ENCODE assay signal across 8 cellular contexts in genomic region chr14:50229646-50230045, GRCh38. TPM values are rescaled to one million over a fixed set of nuclear protein-coding genes. Genes with fewer than 3 reads are reported as not detected.
DNase-seq lines count a peak whose midpoint lies in the region; ATAC-seq, FAIRE-seq and TF ChIP-seq lines count a peak whose summit lies in the region.

No MANE protein-coding gene starts in this region.

- H4K20me1 ChIP-seq in GM12878 (ENCODE audit: control insufficient read depth, insufficient read depth), result no peaks in the 10 kb centered on the region

- TSS peak; percentile 70 for BruUV-seq in GM12878 (replicated peaks; lab: Mats Ljungman, UMichigan)

- peak overlapping the region; percentile 82; the same call in 1 of the 2 replicates for H3K9ac ChIP-seq in GM12878 (ENCODE audit: control insufficient read depth, insufficient read depth, low read length)

- H3K9me3 Mint-ChIP-seq in activated naive CD4-positive, alpha-beta T cell treated with anti-CD3 and anti-CD28 coated beads, Interleukin-2, amount 10 ng/mL, durations not matched to agents 7 days and 5 days, result no peaks in the 10 kb centered on the region

- H3K27me3 Mint-ChIP-seq in activated naive CD4-positive, alpha-beta T cell treated with anti-CD3 and anti-CD28 coated beads, Interleukin-2, amount 10 ng/mL, durations not matched to agents 7 days and 5 days, result peaks cover 5% of the 10 kb centered on the region

- no peaks in the 10 kb centered on the region for H3K27me3 ChIP-seq in GM12878 (replicated peaks in 1 of 2; ENCODE audit: control insufficient read depth in 2 of 2, insufficient read depth in 2 of 2, low read length in 1 of 2)
- H3K27me3 ChIP-seq in lower lobe of right lung (ENCODE audit: low read depth), result no peaks in the 10 kb centered on the region
- no peaks in the 10 kb centered on the region for H3K27me3 ChIP-seq in transverse colon

- H3K27ac ChIP-seq in GM12878 (ENCODE audit: control insufficient read depth, insufficient read depth) (peak overlapping the region; percentile 73), lower lobe of right lung (peak overlapping the region; percentile 97), transverse colon (peak overlapping the region; percentile 94 to 100 (median 100))

- 0% methylated on average over 1 of the region's 1 CpG for WGBS in GM12878 (ENCODE audit: insufficient coverage, insufficient replicate concordance, low lambda C conversion rate, missing lambda C conversion rate)
- 59 to 63% methylated on average over 1 of the region's 1 CpG for WGBS in transverse colon (ENCODE audit: low coverage in 1 of 2), 2 donors

- H3K4me1 ChIP-seq in GM12878 (ENCODE audit: control insufficient read depth, insufficient read depth, low read length) (no peaks in the 10 kb centered on the region; the same call in 1 of the 2 replicates), lower lobe of right lung (peaks cover 54% of the 10 kb centered on the region), transverse colon (peaks cover 28 to 60% (median 33%) of the 10 kb centered on the region in 4 donors)

- H3K9me3 ChIP-seq in GM12878 (replicated peaks; ENCODE audit: control insufficient read depth, insufficient read depth, low read length) (no peaks in the 10 kb centered on the region; the same call in 2 of the 3 replicates), lower lobe of right lung (no peaks in the 10 kb centered on the region), transverse colon (no peaks in the 10 kb centered on the region)

- DNase-seq in activated naive CD4-positive, alpha-beta T cell treated with anti-CD3 and anti-CD28 coated beads, Interleukin-2, amount 10 ng/mL, durations not matched to agents 7 days and 5 days, result no peak
- no peak for DNase-seq in activated naive CD4-positive, alpha-beta T cell treated with Interleukin-2 at 50 U/mL for 16 hours
- DNase-seq in GM12878 (ENCODE audit: low read depth, low spot score) (no peak), lower lobe of right lung (no peak), transverse colon (no peak), NCI-H146 (lab: John Stamatoyannopoulos, UW) (no peak)
- no peak for DNase-seq in stimulated activated CD4-positive, alpha-beta T cell treated with anti-CD3 and anti-CD28 coated beads, Interleukin-1b, Interleukin-23, amount 100 ng/mL, for 48 hours

- TF ChIP-seq RAD21 in GM12878 (IDR thresholded peaks at IDR 0.05; ENCODE audit: insufficient read depth, low read depth, low read length), result no peak

- CTCF ChIA-PET in activated naive CD4-positive, alpha-beta T cell treated with anti-CD3 and anti-CD28 coated beads, Interleukin-2, amount 10 ng/mL, durations not matched to agents 7 days and 5 days (lab: Charles Lee), result no interaction called here
- CTCF ChIA-PET in GM12878 (lab: Yijun Ruan, JAX), result interaction anchor here (1.2 to 1.7 kb wide), 3 partner anchors 78 to 113 kb away, joined by 3 to 4 read pairs (median 3); partner anchors contain the start of gene VCPKMT

- FAIRE-seq in GM12878 (lab: Jason Lieb, UNC), result peak; percentile 23

- SMC1A ChIA-PET in GM12878 (lab: Charles Lee; ENCODE audit: uncharacterized antibody, unreplicated experiment), result interaction anchor here (0.9 to 2.3 kb wide), 7 partner anchors 10 to 143 kb away, joined by 3 to 10 read pairs (median 4); no protein-coding TSS in a partner anchor

- intact Hi-C loops in GM12878 (cut with micrococcal nuclease; ENCODE audit: unreplicated experiment), result loop anchor here (5.0 kb wide), 4 partner anchors 112 to 593 kb away; partner anchors contain the start of genes MAP4K5 and VCPKMT
- intact Hi-C loops in lower lobe of right lung (cut with DNase I), result no loop called here
- intact Hi-C loops in transverse colon (cut with DNase I; ENCODE audit: low total_unique reads), result no loop called here

- TF ChIP-seq EP300 in GM12878 (IDR thresholded peaks at IDR 0.05; ENCODE audit: borderline replicate concordance in 1 of 2, control insufficient read depth in 1 of 2, low read depth in 2 of 2, low read length in 2 of 2) (no peak), transverse colon (IDR thresholded peaks at IDR 0.05; ENCODE audit: low read depth) (no peak)

- H3K79me2 ChIP-seq in GM12878 (ENCODE audit: control insufficient read depth, insufficient read depth, low read length), result peaks cover 44% of the 10 kb centered on the region

- H2AFZ ChIP-seq in GM12878 (ENCODE audit: control insufficient read depth, low read depth, low read length), result no peak overlapping the region

- RAD21 ChIA-PET in GM12878 (lab: Charles Lee; ENCODE audit: unreplicated experiment), result no interaction called here

- H3K4me2 ChIP-seq in GM12878 (ENCODE audit: control insufficient read depth, insufficient read depth), result peak overlapping the region; percentile 70

- TF ChIP-seq POLR2A in GM12878 (IDR thresholded peaks at IDR 0.05; ENCODE audit: low read depth, low read length) (no peak), transverse colon (IDR thresholded peaks at IDR 0.05) (no peak)

- POLR2A ChIA-PET in GM12878 (lab: Charles Lee), result interaction anchor here (0.5 to 0.7 kb wide), 2 partner anchors 9 to 22 kb away, joined by 3 to 13 read pairs; no protein-coding TSS in a partner anchor

- in situ Hi-C loops in GM12878 (cut with MboI) (no loop called here), transverse colon (cut with MboI; ENCODE audit: low pct_ligation_motif_present in 1 of 4, low pct_unique_long_range_greater_than_20kb in 1 of 4, low sequenced_read_pairs in 3 of 4) (no loop called here)

- no peak for ATAC-seq in GM12878
- ATAC-seq in lower lobe of right lung, result no peak
- no peak for ATAC-seq in GM19035 (IDR thresholded peaks at IDR 0.05; ENCODE audit: unreplicated experiment)

- peak overlapping the region; percentile 73 for H3K4me3 Mint-ChIP-seq in activated naive CD4-positive, alpha-beta T cell treated with anti-CD3 and anti-CD28 coated beads, Interleukin-2, amount 10 ng/mL, durations not matched to agents 7 days and 5 days

- H3K27ac Mint-ChIP-seq in activated naive CD4-positive, alpha-beta T cell treated with anti-CD3 and anti-CD28 coated beads, Interleukin-2, amount 10 ng/mL, durations not matched to agents 7 days and 5 days, result peak overlapping the region; percentile 61

- H3K36me3 Mint-ChIP-seq in activated naive CD4-positive, alpha-beta T cell treated with anti-CD3 and anti-CD28 coated beads, Interleukin-2, amount 10 ng/mL, durations not matched to agents 7 days and 5 days, result peaks cover 15% of the 10 kb centered on the region

- H3K36me3 ChIP-seq in GM12878 (ENCODE audit: control insufficient read depth in 2 of 2, insufficient read depth in 2 of 2, low read length in 1 of 2), result no peaks in the 10 kb centered on the region
- no peaks in the 10 kb centered on the region for H3K36me3 ChIP-seq in lower lobe of right lung
- no peaks in the 10 kb centered on the region for H3K36me3 ChIP-seq in transverse colon

- H3K4me3 ChIP-seq in GM12878, result peak overlapping the region; percentile 70
- peak overlapping the region; percentile 79 for H3K4me3 ChIP-seq in lower lobe of right lung
- peak overlapping the region in 3 of 4 donors; percentile 80 to 97 (median 88) for H3K4me3 ChIP-seq in transverse colon

- TF ChIP-seq CTCF in GM12878 (IDR thresholded peaks at IDR 0.05 in 2 of 3, conservative IDR thresholded peaks at IDR 0.05 in 1 of 3; ENCODE audit: control insufficient read depth in 2 of 3, extremely low read depth in 1 of 3, insufficient read depth in 1 of 3, low read depth in 3 of 3, low read length in 3 of 3) (no peak), lower lobe of right lung (IDR thresholded peaks at IDR 0.05) (no peak), transverse colon (IDR thresholded peaks at IDR 0.05) (no peak)

- peaks cover 50% of the 10 kb centered on the region for H3K4me1 Mint-ChIP-seq in activated naive CD4-positive, alpha-beta T cell treated with anti-CD3 and anti-CD28 coated beads, Interleukin-2, amount 10 ng/mL, durations not matched to agents 7 days and 5 days

TF ChIP-seq in GM12878, 131 proteins besides CTCF, POLR2A, EP300 and RAD21:
- TF ChIP-seq MTA2 (IDR thresholded peaks at IDR 0.05; ENCODE audit: low read depth) (peak; percentile 48; the same call in 1 of the 2 replicates), CBFB (IDR thresholded peaks at IDR 0.05; ENCODE audit: low read depth) (no peak)

RNA-seq across cellular contexts. Expression of gene SOS2, which starts 1.7 kb away (rescaled TPM):
- total RNA-seq in GM12878 (2013; cell fraction: nucleolus; rRNA removed), result 65.1 and 66.0 TPM in 2 replicates
- 8.1 and 8.9 TPM in 2 replicates for total RNA-seq in GM12878 (2014; rRNA removed)
- 16.8 and 17.0 TPM in 2 replicates for total RNA-seq in GM12878 (2014; rRNA removed; fragmentation: Illumina TruSeq; extraction: Trizol)
- 12.7 and 13.3 TPM in 2 replicates for total RNA-seq in GM12878 (2021)
- 4.2 TPM for polyA plus RNA-seq in GM12878 (2011; ENCODE audit: low read depth)
- polyA plus RNA-seq in GM12878 (2011; rRNA removed), result 16.7 and 22.2 TPM in 2 replicates
- 6.8 and 7.7 TPM in 2 replicates for polyA plus RNA-seq in GM12878 (2011; cell fraction: cytosol; rRNA removed)
- polyA plus RNA-seq in GM12878 (2011; cell fraction: nucleus; rRNA removed), result 8.7 and 10.0 TPM in 2 replicates
- polyA plus RNA-seq in GM12878 (2012), result 6.8 and 9.5 TPM in 2 replicates
- 14.8 and 19.5 TPM in 2 replicates for polyA plus RNA-seq in GM12878 (2014; fragmentation: Illumina TruSeq; extraction: Trizol)
- 1 to 10 TPM; 2.9 to 4.1 TPM for polyA plus RNA-seq in GM12878 (2014; fragmentation: Nextera tagmentation; extraction: Ambion mirVana)
- polyA plus RNA-seq in GM12878 (2014; rRNA removed), result 6.0 and 8.6 TPM in 2 replicates
- 1 to 10 TPM; 2.1 to 2.8 TPM for polyA plus RNA-seq in GM12878 (2016; fragmentation: Nextera tagmentation; extraction: Ambion mirVana)
- polyA minus RNA-seq in GM12878 (2011; rRNA and poly(A)+ RNA removed), result 19.9 and 27.6 TPM in 2 replicates
- polyA minus RNA-seq in GM12878 (2011; cell fraction: cytosol; rRNA and poly(A)+ RNA removed), result 8.3 and 8.7 TPM in 2 replicates
- polyA minus RNA-seq in GM12878 (2011; cell fraction: nucleus; rRNA and poly(A)+ RNA removed), result 15.0 and 23.0 TPM in 2 replicates
- total RNA-seq in lower lobe of right lung, result 38.8 TPM
- 10 to 100 TPM; 45.9 to 82.8 (median 62.1) TPM for total RNA-seq in transverse colon
